8 cellular contexts compared by ENCODE assay signal in genomic region chr1:11478571-11479374, GRCh38.
DNase-seq lines count a peak whose midpoint lies in the region; ATAC-seq and TF ChIP-seq lines count a peak whose summit lies in the region.

Gene DISP3, plus strand, starts transcription at chr1:11479155. Its CDS starts 21,838 bp downstream, at chr1:11500993.

- no peak within 1 kb of the TSS for H3K4me3 ChIP-seq in endocrine pancreas (ENCODE audit: control insufficient read depth, insufficient read depth, low read length)

- in situ Hi-C loops in GM18951 (cut with MboI; ENCODE audit: low sequenced_read_pairs, unreplicated experiment), result no loop called here

- no peaks in the 10 kb centered on the region for H3K4me1 ChIP-seq in endocrine pancreas (ENCODE audit: control insufficient read depth, insufficient read depth, low read length)

- H3K36me3 ChIP-seq in endocrine pancreas (ENCODE audit: control insufficient read depth, insufficient read depth, low read length), result no peaks in the 10 kb centered on the region

- H3K27me3 ChIP-seq in endocrine pancreas (ENCODE audit: control insufficient read depth, insufficient read depth, low read length), result no peaks in the 10 kb centered on the region

- H3K9ac ChIP-seq in endocrine pancreas (ENCODE audit: control insufficient read depth, insufficient read depth, low read length), result peak within 1 kb of the TSS; percentile 76

- peak; percentile 53 for TF ChIP-seq POLR2A in GM18951 (IDR thresholded peaks at IDR 0.05; ENCODE audit: extremely low read depth, insufficient read depth, insufficient read length)

- TF ChIP-seq CTCF in AG09319 (IDR thresholded peaks at IDR 0.05; ENCODE audit: low read depth, low read length), result peak; percentile 27

- no peaks in the 10 kb centered on the region for H3K9me3 ChIP-seq in endocrine pancreas (ENCODE audit: control insufficient read depth, low read length)

- no peak for DNase-seq in AG09319 (ENCODE audit: extremely low read depth, low read depth)
- DNase-seq in NCI-H748 treated with DMSO at 0.1 percent for 48 hours (lab: John Stamatoyannopoulos, UW), result peak; percentile 71
- DNase-seq in activated CD8-positive, alpha-beta memory T cell treated with anti-CD3 and anti-CD28 coated beads for 48 hours (ENCODE audit: low read depth in 2 of 3, low spot score in 2 of 3), result peak; percentile 50 to 58 (median 58)
- DNase-seq in middle frontal gyrus (ENCODE audit: extremely low spot score, low spot score), result peak; percentile 54
- DNase-seq in stimulated activated CD8-positive, alpha-beta memory T cell treated with anti-CD3 and anti-CD28 coated beads, Interleukin-4, amount 100 ng/mL, for 4 hours (ENCODE audit: low read depth in 2 of 2, low spot score in 1 of 2), result peak; percentile 14 to 18

- ATAC-seq in HG03520 (IDR thresholded peaks at IDR 0.05; ENCODE audit: unreplicated experiment), result peak; percentile 55
